In the genomic region with DNA sequence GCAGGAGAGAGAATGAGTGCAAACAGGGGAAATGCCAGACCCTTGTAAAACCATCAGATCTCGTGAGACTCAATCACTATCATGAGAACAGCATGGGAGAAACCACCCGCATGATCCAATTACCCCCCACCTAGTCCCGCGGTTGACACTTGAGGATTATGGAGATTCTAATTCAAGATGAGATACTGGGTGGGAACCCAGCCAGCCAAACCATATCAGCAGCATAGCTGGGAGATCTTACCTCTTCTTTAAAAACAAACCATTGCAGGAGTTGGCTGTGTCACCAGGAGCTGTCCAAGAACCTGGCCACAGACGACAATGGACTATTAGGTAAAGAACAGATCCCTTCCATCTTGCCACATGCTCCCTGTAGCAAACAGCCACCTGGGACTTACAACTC, we compare ENCODE assay signal across 21 cellular contexts.
DNase-seq lines count a peak whose midpoint lies in the region; TF ChIP-seq lines count a peak whose summit lies in the region.
"Had no signal": no experiment of that assay in that cellular context is flagged by ENCODE, and none has a peak within 500 bp of the region (broad histone marks: within the 10 kb centered on the region; RNA-seq: fewer than 3 reads in every experiment).

No MANE protein-coding gene starts in this region.

- H2BK5ac ChIP-seq in mesendoderm (ENCODE audit: low read length) = peak overlapping the region; percentile 85

- H3K9ac ChIP-seq in mesendoderm (ENCODE audit: low read length) = no peak overlapping the region

- H3K23ac ChIP-seq in mesendoderm (ENCODE audit: low read length) = no peak overlapping the region

- peaks cover 6% of the 10 kb centered on the region for H3K9me3 Mint-ChIP-seq in activated CD4-positive, alpha-beta memory T cell treated with anti-CD3 and anti-CD28 coated beads, Interleukin-2, amount 10 ng/mL, durations not matched to agents 7 days and 5 days
- peaks cover 3% of the 10 kb centered on the region for H3K9me3 Mint-ChIP-seq in activated CD4-positive, alpha-beta memory T cell treated with anti-CD3 and anti-CD28 coated beads for 36 hours

- H2BK15ac ChIP-seq in mesendoderm (replicated peaks; ENCODE audit: low read depth) = no peak overlapping the region

- H3K4me1 ChIP-seq in A673 (ENCODE audit: insufficient read depth, low read length, poor library complexity, severe bottlenecking) (no peaks in the 10 kb centered on the region), mesendoderm (ENCODE audit: control insufficient read depth, low read depth, low read length) (peaks cover 6% of the 10 kb centered on the region), ovary (ENCODE audit: insufficient read depth) (no peaks in the 10 kb centered on the region)

- BruUV-seq in A673 (replicated peaks; lab: Mats Ljungman, UMichigan) = no TSS peak

- H3K27me3 ChIP-seq in A673 (replicated peaks; ENCODE audit: insufficient read depth, low read depth, low read length, poor library complexity) (no peaks in the 10 kb centered on the region), mesendoderm (ENCODE audit: insufficient read depth, low read length, poor library complexity) (no peaks in the 10 kb centered on the region), ovary (no peaks in the 10 kb centered on the region)

- no peak overlapping the region for H3K4ac ChIP-seq in mesendoderm (ENCODE audit: low read depth, low read length)

- CTCF ChIA-PET in activated CD4-positive, alpha-beta memory T cell treated with anti-CD3 and anti-CD28 coated beads, Interleukin-2, amount 10 ng/mL, durations not matched to agents 7 days and 5 days (lab: Charles Lee) = no interaction called here
- CTCF ChIA-PET in activated CD4-positive, alpha-beta memory T cell treated with anti-CD3 and anti-CD28 coated beads for 36 hours (lab: Charles Lee) = no interaction called here
- CTCF ChIA-PET in A673 (lab: Charles Lee) = no interaction called here

- H2BK120ac ChIP-seq in mesendoderm (ENCODE audit: low read depth, low read length) = no peak overlapping the region

- H3K79me1 ChIP-seq in mesendoderm (ENCODE audit: low read length) = no peaks in the 10 kb centered on the region

- no peak overlapping the region for H2AK5ac ChIP-seq in mesendoderm (ENCODE audit: low read length)

- intact Hi-C loops in activated CD4-positive, alpha-beta memory T cell treated with anti-CD3 and anti-CD28 coated beads for 36 hours (cut with micrococcal nuclease) = no loop called here
- intact Hi-C loops in A673 (cut with micrococcal nuclease; ENCODE audit: unreplicated experiment) = no loop called here
- intact Hi-C loops in ovary (cut with DNase I) = no loop called here

- TF ChIP-seq CTCF in A673 (conservative IDR thresholded peaks at IDR 0.05; ENCODE audit: low read depth, low read length) (no peak), coronary artery (IDR thresholded peaks at IDR 0.05) (no peak), GM10266 (IDR thresholded peaks at IDR 0.05; ENCODE audit: control insufficient read depth, insufficient read depth, low read depth, missing control alignments) (no peak), ovary (IDR thresholded peaks at IDR 0.05) (no peak)

- H3K18ac ChIP-seq in mesendoderm (ENCODE audit: low read length) = no peak overlapping the region

- H3K27ac Mint-ChIP-seq in activated CD4-positive, alpha-beta memory T cell treated with anti-CD3 and anti-CD28 coated beads, Interleukin-2, amount 10 ng/mL, durations not matched to agents 7 days and 5 days = no peak overlapping the region
- H3K27ac Mint-ChIP-seq in activated CD4-positive, alpha-beta memory T cell treated with anti-CD3 and anti-CD28 coated beads for 36 hours = no peak overlapping the region
- H3K27ac Mint-ChIP-seq: B cell; CD4-positive, CD25-positive, alpha-beta regulatory T cell; CD8-positive, alpha-beta memory T cell; GM23338 had no signal

- DNase-seq in activated CD4-positive, alpha-beta memory T cell treated with anti-CD3 and anti-CD28 coated beads, Interleukin-2, amount 10 ng/mL, durations not matched to agents 7 days and 5 days = peak; percentile 8
- no peak for DNase-seq in activated CD4-positive, alpha-beta memory T cell treated with anti-CD3 and anti-CD28 coated beads for 36 hours
- DNase-seq in A673 (ENCODE audit: low spot score) (peak; percentile 57), coronary artery (ENCODE audit: low spot score) (peak; percentile 52), mesendoderm (peak; percentile 91), GM10266 (ENCODE audit: extremely low spot score) (no peak), ovary (no peak)
- no peak for DNase-seq in activated CD4-positive, alpha-beta T cell treated with anti-CD3 and anti-CD28 coated beads for 4 hours
- DNase-seq: 8988T; C1 segment of cervical spinal cord; CD4-positive, CD25-positive, alpha-beta regulatory T cell; CD8-positive, alpha-beta memory T cell; COR-L47; DMS 273 treated with DMSO at 0.1 percent for 48 hours; DMS53; DND-41; EL; HCEC 1CT; IMR-90 had no signal

- no peak for TF ChIP-seq POLR2A in ovary (IDR thresholded peaks at IDR 0.05)

- H4K8ac ChIP-seq in mesendoderm (ENCODE audit: low read depth, low read length) = no peak overlapping the region

- no peaks in the 10 kb centered on the region for H3K79me2 ChIP-seq in mesendoderm (ENCODE audit: control insufficient read depth, insufficient read depth, low read length)

- POLR2A ChIA-PET in activated CD4-positive, alpha-beta memory T cell treated with anti-CD3 and anti-CD28 coated beads, Interleukin-2, amount 10 ng/mL, durations not matched to agents 7 days and 5 days (lab: Charles Lee) = no interaction called here
- POLR2A ChIA-PET in activated CD4-positive, alpha-beta memory T cell treated with anti-CD3 and anti-CD28 coated beads for 36 hours (lab: Charles Lee) = no interaction called here
- POLR2A ChIA-PET in A673 (lab: Charles Lee; ENCODE audit: low non-redundant PET) = no interaction called here

- H3K27me3 Mint-ChIP-seq in activated CD4-positive, alpha-beta memory T cell treated with anti-CD3 and anti-CD28 coated beads, Interleukin-2, amount 10 ng/mL, durations not matched to agents 7 days and 5 days = peaks cover 11% of the 10 kb centered on the region
- peaks cover 22% of the 10 kb centered on the region for H3K27me3 Mint-ChIP-seq in activated CD4-positive, alpha-beta memory T cell treated with anti-CD3 and anti-CD28 coated beads for 36 hours
- H3K27me3 Mint-ChIP-seq: CD4-positive, CD25-positive, alpha-beta regulatory T cell had no signal

- H3K4me3 ChIP-seq in A673 (ENCODE audit: low read depth, low read length, poor library complexity, severe bottlenecking) = no peak overlapping the region
- H3K4me3 ChIP-seq in coronary artery = no peak overlapping the region
- H3K4me3 ChIP-seq in mesendoderm (ENCODE audit: low read length) = no peak overlapping the region
- no peak overlapping the region for H3K4me3 ChIP-seq in ovary
- H3K4me3 ChIP-seq: GM23338 had no signal

- peak overlapping the region; percentile 13 for H3K4me2 ChIP-seq in mesendoderm (ENCODE audit: low read length)
- H3K4me2 ChIP-seq: GM23338 had no signal

- H3K27ac ChIP-seq in A673 (ENCODE audit: low read depth, low read length, poor library complexity, severe bottlenecking) (no peak overlapping the region), coronary artery (no peak overlapping the region), mesendoderm (ENCODE audit: low read depth, low read length) (peak overlapping the region; percentile 76), ovary (no peak overlapping the region)

- H3K36me3 ChIP-seq in A673 (ENCODE audit: insufficient read depth, low read length, poor library complexity, severe bottlenecking) = no peaks in the 10 kb centered on the region
- no peaks in the 10 kb centered on the region for H3K36me3 ChIP-seq in mesendoderm (ENCODE audit: control insufficient read depth, insufficient read depth, low read length)
- no peaks in the 10 kb centered on the region for H3K36me3 ChIP-seq in ovary

- TF ChIP-seq EP300 in ovary (IDR thresholded peaks at IDR 0.05) = no peak

- no peaks in the 10 kb centered on the region for H3K36me3 Mint-ChIP-seq in activated CD4-positive, alpha-beta memory T cell treated with anti-CD3 and anti-CD28 coated beads, Interleukin-2, amount 10 ng/mL, durations not matched to agents 7 days and 5 days (ENCODE audit: low read depth)
- H3K36me3 Mint-ChIP-seq in activated CD4-positive, alpha-beta memory T cell treated with anti-CD3 and anti-CD28 coated beads for 36 hours = peaks cover 2% of the 10 kb centered on the region
- H3K36me3 Mint-ChIP-seq: CD4-positive, CD25-positive, alpha-beta regulatory T cell had no signal

- H3K9me3 ChIP-seq in A673 (ENCODE audit: low read depth, low read length, poor library complexity, severe bottlenecking) = peaks cover 7% of the 10 kb centered on the region
- no peaks in the 10 kb centered on the region for H3K9me3 ChIP-seq in ovary

- H3K4me1 Mint-ChIP-seq in activated CD4-positive, alpha-beta memory T cell treated with anti-CD3 and anti-CD28 coated beads, Interleukin-2, amount 10 ng/mL, durations not matched to agents 7 days and 5 days = no peaks in the 10 kb centered on the region
- H3K4me1 Mint-ChIP-seq in activated CD4-positive, alpha-beta memory T cell treated with anti-CD3 and anti-CD28 coated beads for 36 hours (ENCODE audit: low read depth) = no peaks in the 10 kb centered on the region
- H3K4me1 Mint-ChIP-seq: B cell; CD4-positive, CD25-positive, alpha-beta regulatory T cell; CD8-positive, alpha-beta memory T cell had no signal

- peak overlapping the region; percentile 54 for H3K56ac ChIP-seq in mesendoderm (ENCODE audit: low read length)

- H4K5ac ChIP-seq in mesendoderm (ENCODE audit: low read length) = no peak overlapping the region

- no peak overlapping the region for H3K4me3 Mint-ChIP-seq in activated CD4-positive, alpha-beta memory T cell treated with anti-CD3 and anti-CD28 coated beads, Interleukin-2, amount 10 ng/mL, durations not matched to agents 7 days and 5 days
- no peak overlapping the region for H3K4me3 Mint-ChIP-seq in activated CD4-positive, alpha-beta memory T cell treated with anti-CD3 and anti-CD28 coated beads for 36 hours
- H3K4me3 Mint-ChIP-seq: B cell; CD4-positive, CD25-positive, alpha-beta regulatory T cell; CD8-positive, alpha-beta memory T cell; GM23338 had no signal

- no CpG with 5 or more reads among the region's 5 CpGs for WGBS in mesendoderm (ENCODE audit: extremely low coverage, insufficient coverage, low lambda C conversion rate)
- WGBS in ovary, 3 donors = 84 to 88% (median 86%) methylated on average over 5 of the region's 5 CpGs

Comparison
In these comparisons a context has a peak if more than half of its experiments do, and no peak if none do; other contexts are left out.
1. DNase-seq: peak in activated CD4-positive, alpha-beta memory T cell treated with anti-CD3 and anti-CD28 coated beads, Interleukin-2, amount 10 ng/mL, durations not matched to agents 7 days and 5 days (single experiment), A673 (single experiment), coronary artery (single experiment) and mesendoderm (single experiment); none in activated CD4-positive, alpha-beta memory T cell treated with anti-CD3 and anti-CD28 coated beads for 36 hours (single experiment), GM10266 (single experiment), activated CD4-positive, alpha-beta T cell treated with anti-CD3 and anti-CD28 coated beads for 4 hours (0 of 2) and ovary (0 of 5).